In genomic region chr2:188291142-188291616, GRCh38 we compare ENCODE assay signal across 9 cellular contexts. TPM values are rescaled to one million over a fixed set of nuclear protein-coding genes. Genes with fewer than 3 reads are reported as not detected.
DNase-seq lines count a peak whose midpoint lies in the region; ATAC-seq and TF ChIP-seq lines count a peak whose summit lies in the region.
"Had no signal": no experiment of that assay in that cellular context is flagged by ENCODE, and none has a peak within 500 bp of the region (broad histone marks: within the 10 kb centered on the region; RNA-seq: fewer than 3 reads in every experiment).

No MANE protein-coding gene starts in this region.

- no peak overlapping the region for H3K27ac Mint-ChIP-seq in CD8-positive, alpha-beta memory T cell
- peak overlapping the region; percentile 94 for H3K27ac Mint-ChIP-seq in neural progenitor cell

- TF ChIP-seq CTCF in PC-9 (conservative IDR thresholded peaks at IDR 0.05) (no peak), neural progenitor cell (IDR thresholded peaks at IDR 0.05) (no peak)

- no peak for ATAC-seq in HG02759 (IDR thresholded peaks at IDR 0.05; ENCODE audit: unreplicated experiment)

- H2AFZ ChIP-seq in PC-9 = peak overlapping the region; percentile 92
- peak overlapping the region; percentile 71 for H2AFZ ChIP-seq in neural progenitor cell (replicated peaks)

- intact Hi-C loops in PC-9 (cut with micrococcal nuclease; ENCODE audit: unreplicated experiment) = loop anchor here (5.0 to 10.0 kb wide), 2 partner anchors 221 to 786 kb away; no protein-coding TSS in a partner anchor

- peaks cover 0 to 18% (median 13%) of the 10 kb centered on the region in 5 donors for H3K9me3 Mint-ChIP-seq in CD8-positive, alpha-beta memory T cell
- H3K9me3 Mint-ChIP-seq in neural progenitor cell = peaks cover 12% of the 10 kb centered on the region

- H3K4me2 ChIP-seq in PC-9 (peak overlapping the region; percentile 91), neural progenitor cell (peak overlapping the region; percentile 96)

- no peak for TF ChIP-seq POLR2A in erythroblast (IDR thresholded peaks at IDR 0.05; ENCODE audit: low read length)

- no peaks in the 10 kb centered on the region for H3K36me3 Mint-ChIP-seq in CD8-positive, alpha-beta memory T cell
- peaks cover 1% of the 10 kb centered on the region for H3K36me3 Mint-ChIP-seq in neural progenitor cell

- no peaks in the 10 kb centered on the region for H3K4me1 ChIP-seq in CD8-positive, alpha-beta memory T cell (ENCODE audit: insufficient read depth, low read length)
- peaks cover 22% of the 10 kb centered on the region for H3K4me1 ChIP-seq in PC-9 (replicated peaks; ENCODE audit: insufficient read depth)
- peaks cover 35% of the 10 kb centered on the region for H3K4me1 ChIP-seq in neural progenitor cell

- H3K9me2 ChIP-seq in PC-9 (ENCODE audit: insufficient read depth) = no peaks in the 10 kb centered on the region

- peaks cover 28% of the 10 kb centered on the region for H3K79me2 ChIP-seq in PC-9 (ENCODE audit: low read depth)
- peaks cover 63% of the 10 kb centered on the region for H3K79me2 ChIP-seq in neural progenitor cell (ENCODE audit: low read depth)

- POLR2A ChIA-PET in CD8-positive, alpha-beta memory T cell (lab: Charles Lee) = no interaction called here
- POLR2A ChIA-PET in PC-9 (lab: Charles Lee; ENCODE audit: unreplicated experiment) = interaction anchor here (0.7 kb wide), 1 partner anchor 746 kb away, joined by 10 read pairs; no protein-coding TSS in a partner anchor

- H3K27ac ChIP-seq in CD8-positive, alpha-beta memory T cell (ENCODE audit: low read depth, low read length) = peak overlapping the region; percentile 31
- H3K27ac ChIP-seq in PC-9 = peak overlapping the region; percentile 80
- H3K27ac ChIP-seq in neural progenitor cell = peak overlapping the region; percentile 99

- H3K36me3 ChIP-seq in CD8-positive, alpha-beta memory T cell (ENCODE audit: insufficient read depth, low read length) = no peaks in the 10 kb centered on the region
- H3K36me3 ChIP-seq in PC-9 (ENCODE audit: low read depth) = no peaks in the 10 kb centered on the region
- no peaks in the 10 kb centered on the region for H3K36me3 ChIP-seq in neural progenitor cell

- no peak overlapping the region for H3K9ac ChIP-seq in neural progenitor cell

- H3F3A ChIP-seq in PC-9 (ENCODE audit: insufficient read depth, low read depth) = peaks cover 10% of the 10 kb centered on the region; the same call in 1 of the 2 replicates
- peaks cover 37% of the 10 kb centered on the region for H3F3A ChIP-seq in neural progenitor cell (ENCODE audit: low read depth)

- peaks cover 0 to 8% (median 5%) of the 10 kb centered on the region in 3 donors for H3K4me1 Mint-ChIP-seq in CD8-positive, alpha-beta memory T cell
- peaks cover 21% of the 10 kb centered on the region for H3K4me1 Mint-ChIP-seq in neural progenitor cell

- BruUV-seq in PC-9 (replicated peaks; lab: Mats Ljungman, UMichigan) = no TSS peak

- H4K20me1 ChIP-seq in PC-9 (ENCODE audit: insufficient read depth) = no peaks in the 10 kb centered on the region
- peaks cover 5% of the 10 kb centered on the region for H4K20me1 ChIP-seq in neural progenitor cell (ENCODE audit: low read depth)

- H3K4me3 ChIP-seq in CD8-positive, alpha-beta memory T cell (ENCODE audit: low read length) = no peak overlapping the region
- peak overlapping the region; percentile 83 for H3K4me3 ChIP-seq in PC-9
- peak overlapping the region; percentile 97 for H3K4me3 ChIP-seq in neural progenitor cell

- CTCF ChIA-PET in CD8-positive, alpha-beta memory T cell (lab: Charles Lee) = no interaction called here
- CTCF ChIA-PET in PC-9 (lab: Charles Lee) = interaction anchor here (1.0 kb wide), 1 partner anchor 221 kb away, joined by 3 read pairs; no protein-coding TSS in a partner anchor

- peaks cover 13 to 39% of the 10 kb centered on the region in 2 donors for H3K27me3 Mint-ChIP-seq in CD8-positive, alpha-beta memory T cell
- no peaks in the 10 kb centered on the region for H3K27me3 Mint-ChIP-seq in neural progenitor cell (ENCODE audit: insufficient read depth, low read depth)

- H3K9me3 ChIP-seq in CD8-positive, alpha-beta memory T cell (ENCODE audit: low read length) = no peaks in the 10 kb centered on the region
- H3K9me3 ChIP-seq in PC-9 (ENCODE audit: insufficient read depth, low read depth) = no peaks in the 10 kb centered on the region; the same call in 1 of the 2 replicates
- no peaks in the 10 kb centered on the region for H3K9me3 ChIP-seq in neural progenitor cell (ENCODE audit: low read depth)

- DNase-seq in CD8-positive, alpha-beta memory T cell = no peak
- DNase-seq in PC-9 (peak in 1 of 2 experiments; percentile 13), erythroblast (lab: John Stamatoyannopoulos, UW) (peak; percentile 30 to 57), neural progenitor cell (ENCODE audit: low spot score) (peak; percentile 54), amygdala (lab: John Stamatoyannopoulos, UW) (no peak), hepatic stellate cell (ENCODE audit: low spot score) (no peak), DMS153 treated with DMSO at 0.1 percent for 48 hours (lab: John Stamatoyannopoulos, UW; ENCODE audit: unreplicated experiment) (no peak)
- DNase-seq: activated T-cell treated with anti-CD3 and anti-CD28 coated beads for 4 hours had no signal

- peak overlapping the region in 2 of 7 donors; percentile 11 to 29 for H3K4me3 Mint-ChIP-seq in CD8-positive, alpha-beta memory T cell
- peak overlapping the region; percentile 97 for H3K4me3 Mint-ChIP-seq in neural progenitor cell

- no peaks in the 10 kb centered on the region for H3K27me3 ChIP-seq in CD8-positive, alpha-beta memory T cell (ENCODE audit: insufficient read depth, low read length, poor library complexity, severe bottlenecking)
- H3K27me3 ChIP-seq in PC-9 (ENCODE audit: insufficient read depth, low read depth) = no peaks in the 10 kb centered on the region
- no peaks in the 10 kb centered on the region for H3K27me3 ChIP-seq in neural progenitor cell

RNA-seq across cellular contexts. Expression of gene GULP1, which starts 0.5 kb away (rescaled TPM):
- not detected for total RNA-seq in CD8-positive, alpha-beta memory T cell
- polyA plus RNA-seq in CD8-positive, alpha-beta memory T cell = not detected
- total RNA-seq in PC-9 (2021) (31.5 and 38.0 TPM in 2 replicates), neural progenitor cell (ENCODE audit: low replicate concordance) (96.6 and 154 TPM in 2 replicates)

Comparison
In these comparisons a context has a peak if more than half of its experiments do, and no peak if none do; other contexts are left out.
1. DNase-seq: peak in erythroblast (2 of 2) and neural progenitor cell (single experiment); none in CD8-positive, alpha-beta memory T cell (0 of 5), amygdala (0 of 56), hepatic stellate cell (single experiment) and DMS153 treated with DMSO at 0.1 percent for 48 hours (single experiment).
2. H3K27ac ChIP-seq: peak in every context shown above with its lines; median percentile 99 in neural progenitor cell; 80 in PC-9; 31 in CD8-positive, alpha-beta memory T cell.
3. RNA of gene GULP1, which starts 0.5 kb away (total RNA-seq): 96.6 to 154 TPM in neural progenitor cell and 31.5 to 38.0 TPM in PC-9; not detected in CD8-positive, alpha-beta memory T cell; every median in the first group is over 10 times any median in the second.